In the genomic region with DNA sequence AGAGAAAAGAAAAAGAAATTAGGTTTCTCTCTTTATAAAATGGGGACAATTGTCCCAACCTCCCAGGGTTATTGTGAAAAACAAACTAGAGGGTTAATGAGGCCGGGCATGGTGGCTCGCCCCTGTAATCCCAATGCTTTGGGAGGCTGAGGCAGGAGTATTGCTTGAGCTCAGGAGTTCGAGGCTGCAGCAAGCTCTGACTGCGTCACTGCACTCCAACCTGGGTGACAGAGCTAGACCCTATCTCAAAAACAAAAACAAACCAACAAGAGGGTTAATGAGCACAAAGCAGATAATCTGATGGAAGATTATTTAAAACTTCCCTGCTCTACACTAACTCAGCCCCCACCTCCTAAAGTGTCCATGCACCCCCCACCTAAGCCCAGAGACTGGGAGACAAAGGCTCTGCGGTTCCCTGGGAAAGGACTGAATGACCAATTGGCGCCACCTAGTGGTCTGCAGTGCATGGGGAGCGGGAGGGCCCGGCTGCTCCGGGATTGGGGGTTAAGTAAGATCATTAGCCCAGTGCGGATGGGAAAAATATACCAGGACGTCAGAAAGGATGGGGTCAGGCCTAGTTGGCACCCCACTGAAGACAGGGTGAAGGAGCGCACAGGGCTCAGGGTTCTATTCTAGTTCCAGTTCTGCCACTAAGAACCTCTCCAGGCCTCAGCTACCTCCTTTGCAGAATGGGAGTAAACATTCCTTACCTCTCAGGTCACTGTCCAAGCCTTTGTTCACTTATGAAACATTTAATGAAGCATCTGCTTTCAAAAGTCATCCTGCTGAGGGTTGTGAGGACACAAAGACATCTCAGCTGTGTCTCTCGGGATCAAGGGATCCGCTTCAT, we compare ENCODE assay signal across 8 cellular contexts. TPM values are rescaled to one million over a fixed set of nuclear protein-coding genes. Genes with fewer than 3 reads are reported as not detected.
DNase-seq lines count a peak whose midpoint lies in the region; ATAC-seq and TF ChIP-seq lines count a peak whose summit lies in the region.

No MANE protein-coding gene starts in this region.

- H3K4me3 Mint-ChIP-seq in activated T-cell treated with anti-CD3 and anti-CD28 coated beads, Interleukin-2, amount 50 U/mL, for 72 hours = no peak overlapping the region
- peak overlapping the region; percentile 60 for H3K4me3 Mint-ChIP-seq in nephron progenitor cell

- H3K36me3 Mint-ChIP-seq in activated T-cell treated with anti-CD3 and anti-CD28 coated beads, Interleukin-2, amount 50 U/mL, for 72 hours (ENCODE audit: insufficient read depth in 2 of 2) = no peaks in the 10 kb centered on the region
- no peaks in the 10 kb centered on the region for H3K36me3 Mint-ChIP-seq in nephron progenitor cell (ENCODE audit: low read depth)

- H3K27ac ChIP-seq in KMS-11 = no peak overlapping the region
- H3K27ac ChIP-seq in Peyer's patch = peak overlapping the region in 1 of 4 donors; percentile 76

- H3K4me2 ChIP-seq in KMS-11 = no peak overlapping the region

- peak; percentile 94 for TF ChIP-seq CTCF in KMS-11 (conservative IDR thresholded peaks at IDR 0.05; ENCODE audit: low read depth, low read length)
- TF ChIP-seq CTCF in Peyer's patch (IDR thresholded peaks at IDR 0.05) = peak; percentile 76 to 95 (median 80)
- peak; percentile 91 for TF ChIP-seq CTCF in nephron progenitor cell (IDR thresholded peaks at IDR 0.05)

- DNase-seq in DMS53 (lab: John Stamatoyannopoulos, UW) (peak; percentile 77), Peyer's patch (peak; percentile 77 to 92 (median 79)), fibroblast of the conjunctiva (ENCODE audit: low read depth) (peak; percentile 40), nephron progenitor cell (peak; percentile 92), superior temporal gyrus (ENCODE audit: extremely low spot score) (peak; percentile 87)
- peak; percentile 75 to 79 for DNase-seq in activated T-cell treated with anti-CD3 and anti-CD28 coated beads, Interleukin-2, amount 50 U/mL, for 72 hours

- H3K79me2 ChIP-seq in KMS-11 (ENCODE audit: insufficient read depth, low read depth) = no peaks in the 10 kb centered on the region

- no peaks in the 10 kb centered on the region for H4K20me1 ChIP-seq in KMS-11 (ENCODE audit: insufficient read depth)

- peak; percentile 75 to 76 for ATAC-seq in activated T-cell treated with anti-CD3 and anti-CD28 coated beads, Interleukin-2, amount 50 U/mL, for 72 hours (replicated peaks in 1 of 2)
- ATAC-seq in GM19351 (IDR thresholded peaks at IDR 0.05; ENCODE audit: unreplicated experiment) = no peak

- H3K9me3 ChIP-seq in Peyer's patch = no peaks in the 10 kb centered on the region

- H3K4me1 ChIP-seq in KMS-11 (ENCODE audit: low read depth, poor library complexity, severe bottlenecking) (peaks cover 14% of the 10 kb centered on the region), Peyer's patch (no peaks in the 10 kb centered on the region)

- TF ChIP-seq POLR2A in Peyer's patch (IDR thresholded peaks at IDR 0.05) = no peak

- peaks cover 5% of the 10 kb centered on the region for H3K4me1 Mint-ChIP-seq in activated T-cell treated with anti-CD3 and anti-CD28 coated beads, Interleukin-2, amount 50 U/mL, for 72 hours (ENCODE audit: low read depth)
- H3K4me1 Mint-ChIP-seq in nephron progenitor cell = peaks cover 83% of the 10 kb centered on the region

- H3K27ac Mint-ChIP-seq in activated T-cell treated with anti-CD3 and anti-CD28 coated beads, Interleukin-2, amount 50 U/mL, for 72 hours = no peak overlapping the region
- H3K27ac Mint-ChIP-seq in nephron progenitor cell = peak overlapping the region; percentile 68

- H3K4me3 ChIP-seq in KMS-11 (IDR thresholded peaks at IDR 0.05; ENCODE audit: insufficient read depth, low read depth, low read length) (no peak overlapping the region), Peyer's patch (no peak overlapping the region)

- H3K9ac ChIP-seq in KMS-11 = no peak overlapping the region

- H3K27me3 ChIP-seq in KMS-11 (ENCODE audit: insufficient read depth, low read depth) (no peaks in the 10 kb centered on the region), Peyer's patch (no peaks in the 10 kb centered on the region)

- H3K9me3 Mint-ChIP-seq in activated T-cell treated with anti-CD3 and anti-CD28 coated beads, Interleukin-2, amount 50 U/mL, for 72 hours = no peaks in the 10 kb centered on the region
- H3K9me3 Mint-ChIP-seq in nephron progenitor cell = no peaks in the 10 kb centered on the region

- H2AFZ ChIP-seq in KMS-11 (ENCODE audit: low read depth) = no peak overlapping the region

- H3K36me3 ChIP-seq in KMS-11 (ENCODE audit: insufficient read depth) (no peaks in the 10 kb centered on the region), Peyer's patch (no peaks in the 10 kb centered on the region)

- no peaks in the 10 kb centered on the region for H3K27me3 Mint-ChIP-seq in activated T-cell treated with anti-CD3 and anti-CD28 coated beads, Interleukin-2, amount 50 U/mL, for 72 hours (ENCODE audit: low read depth)
- peaks cover 20% of the 10 kb centered on the region for H3K27me3 Mint-ChIP-seq in nephron progenitor cell (ENCODE audit: low read depth, poor library complexity)

RNA-seq across cellular contexts. Expression of a gene that starts 15.6 kb away (rescaled TPM):
- total RNA-seq in Peyer's patch = 1 to 10 TPM; 3.5 to 8.5 (median 6.9) TPM
- 10 to 100 TPM; 33.3 to 39.7 TPM for total RNA-seq in activated T-cell treated with anti-CD3 and anti-CD28 coated beads, Interleukin-2, amount 50 U/mL, for 72 hours

RNA-seq across cellular contexts. Expression of a gene that starts 31.8 kb away (rescaled TPM):
- 10 to 100 TPM in 1 of 4 donors, 1 to 10 TPM in 3; 4.7 to 18.2 (median 7.4) TPM for total RNA-seq in Peyer's patch
- 10 to 100 TPM; 14.3 to 15.3 TPM for total RNA-seq in activated T-cell treated with anti-CD3 and anti-CD28 coated beads, Interleukin-2, amount 50 U/mL, for 72 hours

RNA-seq across cellular contexts. Expression of a gene that starts 34.5 kb away (rescaled TPM):
- 1 to 10 TPM in 2 of 4 donors, under 1 TPM in 2; 0.70 to 8.3 (median 2.3) TPM for total RNA-seq in Peyer's patch
- under 1 TPM in 1 of 2 donors, not detected in 1; 0.14 TPM for total RNA-seq in activated T-cell treated with anti-CD3 and anti-CD28 coated beads, Interleukin-2, amount 50 U/mL, for 72 hours

Comparison
In these comparisons a context has a peak if more than half of its experiments do, and no peak if none do; other contexts are left out.
1. DNase-seq: peak in every context shown above with its lines; median percentile 92 in nephron progenitor cell; 87 in superior temporal gyrus; 79 in Peyer's patch; 77 in DMS53; 77 in activated T-cell treated with anti-CD3 and anti-CD28 coated beads, Interleukin-2, amount 50 U/mL, for 72 hours; 40 in fibroblast of the conjunctiva.